Comparison of ENCODE assay signal across 1 cellular context in the genomic region with DNA sequence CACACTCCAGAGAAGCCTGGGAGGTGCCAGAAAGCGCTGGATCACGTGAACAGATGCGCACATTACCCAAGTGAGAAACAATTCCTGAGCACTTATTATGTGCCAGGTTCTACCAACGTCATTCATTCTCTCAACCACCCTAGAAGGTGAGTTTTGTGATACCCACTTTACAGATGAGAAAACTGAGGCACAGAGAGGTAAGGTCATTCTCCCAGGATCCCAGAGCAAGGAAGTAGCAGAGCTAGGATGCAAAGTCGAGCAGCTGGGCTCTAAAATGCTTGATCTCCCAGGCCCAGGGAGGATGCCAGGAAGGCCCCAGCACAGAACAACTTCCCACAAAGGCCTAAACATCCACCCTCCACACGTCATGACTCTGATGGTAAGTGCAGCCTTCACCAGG.
TF ChIP-seq lines count a peak whose summit lies in the region.

No MANE protein-coding gene starts in this region.

TF ChIP-seq in GM12878, 131 proteins besides CTCF, POLR2A, EP300 and RAD21:
- TF ChIP-seq RB1 (IDR thresholded peaks at IDR 0.05; ENCODE audit: borderline replicate concordance) (no peak), NR2C2 (IDR thresholded peaks at IDR 0.05; ENCODE audit: borderline replicate concordance, control insufficient read depth, insufficient read length, low read depth) (no peak)
- TF ChIP-seq, protein P1, sequence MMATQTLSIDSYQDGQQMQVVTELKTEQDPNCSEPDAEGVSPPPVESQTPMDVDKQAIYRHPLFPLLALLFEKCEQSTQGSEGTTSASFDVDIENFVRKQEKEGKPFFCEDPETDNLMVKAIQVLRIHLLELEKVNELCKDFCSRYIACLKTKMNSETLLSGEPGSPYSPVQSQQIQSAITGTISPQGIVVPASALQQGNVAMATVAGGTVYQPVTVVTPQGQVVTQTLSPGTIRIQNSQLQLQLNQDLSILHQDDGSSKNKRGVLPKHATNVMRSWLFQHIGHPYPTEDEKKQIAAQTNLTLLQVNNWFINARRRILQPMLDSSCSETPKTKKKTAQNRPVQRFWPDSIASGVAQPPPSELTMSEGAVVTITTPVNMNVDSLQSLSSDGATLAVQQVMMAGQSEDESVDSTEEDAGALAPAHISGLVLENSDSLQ (IDR thresholded peaks at IDR 0.05), result no peak
